17 cellular contexts compared by ENCODE assay signal in genomic region chr9:27925815-27926214, GRCh38.
"Had no signal": no experiment of that assay in that cellular context is flagged by ENCODE, and none has a peak within 500 bp of the region (broad histone marks: within the 10 kb centered on the region; RNA-seq: fewer than 3 reads in every experiment).

No MANE protein-coding gene starts in this region.

- H3K9me3 ChIP-seq: colonic mucosa, esophagus muscularis mucosa, left ventricle myocardium inferior, neutrophil, thoracic aorta had no signal

- H3K4me1 ChIP-seq: colonic mucosa, esophagus muscularis mucosa, left ventricle myocardium inferior had no signal

- H3K27me3 ChIP-seq: colonic mucosa, esophagus muscularis mucosa, hepatocyte, neutrophil had no signal

- H3K4me1 Mint-ChIP-seq: activated B cell treated with CpG ODN at 0.5 μM for 24 hours, naive B cell had no signal

- H3K27ac Mint-ChIP-seq: activated B cell treated with CpG ODN at 0.5 μM for 24 hours; activated CD8-positive, alpha-beta T cell treated with anti-CD3 and anti-CD28 coated beads for 36 hours; activated naive CD8-positive, alpha-beta T cell; naive B cell had no signal

- H3K36me3 ChIP-seq: colonic mucosa, esophagus muscularis mucosa, left ventricle myocardium inferior, neutrophil, thoracic aorta had no signal

- H3K4me3 ChIP-seq: colonic mucosa, esophagus muscularis mucosa, hepatocyte, left ventricle myocardium inferior, thoracic aorta had no signal

- H3K4me3 Mint-ChIP-seq: activated B cell treated with CpG ODN at 0.5 μM for 24 hours; activated CD8-positive, alpha-beta T cell treated with anti-CD3 and anti-CD28 coated beads for 36 hours; activated naive CD8-positive, alpha-beta T cell; activated T-cell treated with anti-CD3 and anti-CD28 coated beads, Interleukin-2, amount 50 U/mL, for 4 hours; naive B cell had no signal

- H3K9me3 Mint-ChIP-seq: activated B cell treated with CpG ODN at 0.5 μM for 24 hours; activated CD8-positive, alpha-beta T cell treated with anti-CD3 and anti-CD28 coated beads for 36 hours; activated T-cell treated with anti-CD3 and anti-CD28 coated beads, Interleukin-2, amount 50 U/mL, for 4 hours had no signal

- H3K36me3 Mint-ChIP-seq: activated naive CD8-positive, alpha-beta T cell; naive B cell had no signal

- H3K27me3 Mint-ChIP-seq: activated B cell treated with CpG ODN at 0.5 μM for 24 hours; activated CD8-positive, alpha-beta T cell treated with anti-CD3 and anti-CD28 coated beads for 36 hours; activated naive CD8-positive, alpha-beta T cell; naive B cell had no signal

- H3K27ac ChIP-seq: colonic mucosa, esophagus muscularis mucosa, hepatocyte, left ventricle myocardium inferior, neutrophil, thoracic aorta had no signal

- DNase-seq: activated B cell treated with CpG ODN at 0.5 μM for 24 hours; activated CD4-positive, alpha-beta T cell treated with anti-CD3 and anti-CD28 coated beads for 48 hours; activated CD8-positive, alpha-beta T cell treated with anti-CD3 and anti-CD28 coated beads for 36 hours; activated effector memory CD4-positive, alpha-beta T cell treated with Interleukin-2 at 50 U/mL for 16 hours; activated T-cell treated with anti-CD3 and anti-CD28 coated beads, Interleukin-2, amount 50 U/mL, for 4 hours; amniotic stem cell; caudate nucleus; colonic mucosa; left ventricle myocardium inferior; naive B cell; stimulated activated CD4-positive, alpha-beta T cell treated with anti-CD3 and anti-CD28 coated beads, Interleukin-12 subunit alpha, Interleukin-12 subunit beta, amount 100 ng/mL, for 4 hours; stimulated activated CD4-positive, alpha-beta T cell treated with anti-CD3 and anti-CD28 coated beads, Interleukin-2, amount 100 ng/mL, for 24 hours had no signal
